In genomic region chr4:88854481-88854880, GRCh38 we compare ENCODE assay signal across 18 cellular contexts.
DNase-seq lines count a peak whose midpoint lies in the region; ATAC-seq and TF ChIP-seq lines count a peak whose summit lies in the region.
"Had no signal": no experiment of that assay in that cellular context is flagged by ENCODE, and none has a peak within 500 bp of the region (broad histone marks: within the 10 kb centered on the region; RNA-seq: fewer than 3 reads in every experiment).

No MANE protein-coding gene starts in this region.

- H3K18ac ChIP-seq in neuronal stem cell (ENCODE audit: low read length): no peak overlapping the region

- H3K27me3 ChIP-seq in smooth muscle cell (ENCODE audit: low read depth) (no peaks in the 10 kb centered on the region), neuronal stem cell (ENCODE audit: control insufficient read depth in 3 of 3, insufficient read depth in 3 of 3, low read depth in 1 of 3, low read length in 3 of 3) (no peaks in the 10 kb centered on the region)
- H3K27me3 ChIP-seq: BLaER1 treated with 17β-estradiol and CSF1 and Interleukin-3, amounts not matched to agents 10 nM and 100 nM had no signal

- WGBS in smooth muscle cell (ENCODE audit: low lambda C conversion rate): 78% methylated on average over 3 of the region's 3 CpGs
- no CpG with 5 or more reads among the region's 3 CpGs for WGBS in neuronal stem cell (ENCODE audit: extremely low coverage in 2 of 2, insufficient read length in 2 of 2, insufficient replicate concordance in 1 of 2), 2 donors

- no peak overlapping the region for H3K9ac ChIP-seq in smooth muscle cell (ENCODE audit: low read depth)
- no peak overlapping the region for H3K9ac ChIP-seq in neuronal stem cell (ENCODE audit: low read depth, low read length, poor library complexity)
- H3K9ac ChIP-seq: BLaER1 treated with 17β-estradiol and CSF1 and Interleukin-3, amounts not matched to agents 10 nM and 100 nM had no signal

- H2AFZ ChIP-seq in smooth muscle cell (ENCODE audit: low read depth) (no peak overlapping the region), neuronal stem cell (ENCODE audit: low read length) (no peak overlapping the region)
- H2AFZ ChIP-seq: GM23338 had no signal

- H3K4ac ChIP-seq in neuronal stem cell (ENCODE audit: low read length): no peak overlapping the region

- H4K91ac ChIP-seq in neuronal stem cell (ENCODE audit: low read depth, low read length, poor library complexity): no peak overlapping the region

- no peak overlapping the region for H2BK12ac ChIP-seq in neuronal stem cell (ENCODE audit: low read length)

- no peak overlapping the region for H2AK5ac ChIP-seq in neuronal stem cell (ENCODE audit: low read depth, low read length)

- H2BK5ac ChIP-seq in neuronal stem cell (ENCODE audit: low read length): no peak overlapping the region

- H3K4me2 ChIP-seq in smooth muscle cell (no peak overlapping the region), neuronal stem cell (ENCODE audit: insufficient read depth, low read length, poor library complexity, severe bottlenecking) (no peak overlapping the region)
- H3K4me2 ChIP-seq: BLaER1 treated with 17β-estradiol and CSF1 and Interleukin-3, amounts not matched to agents 10 nM and 100 nM; GM23338 had no signal

- H3K27ac ChIP-seq in C4-2B (peak overlapping the region; percentile 53), smooth muscle cell (ENCODE audit: low read depth) (peak overlapping the region; percentile 0), neuronal stem cell (replicated peaks; ENCODE audit: low read length) (no peak overlapping the region)

- H3K9me3 ChIP-seq in smooth muscle cell (replicated peaks; ENCODE audit: low read depth) (no peaks in the 10 kb centered on the region), neuronal stem cell (replicated peaks in 1 of 2; ENCODE audit: control insufficient read depth in 2 of 2, insufficient read depth in 1 of 2, low read depth in 1 of 2, low read length in 2 of 2) (no peaks in the 10 kb centered on the region)
- H3K9me3 ChIP-seq: BLaER1 treated with 17β-estradiol and CSF1 and Interleukin-3, amounts not matched to agents 10 nM and 100 nM had no signal

- H3K14ac ChIP-seq in neuronal stem cell (ENCODE audit: low read length): no peak overlapping the region

- DNase-seq in M059J (ENCODE audit: low read depth) (peak; percentile 8), fibroblast of villous mesenchyme (ENCODE audit: low read depth) (peak; percentile 29), smooth muscle cell (lab: John Stamatoyannopoulos, UW; ENCODE audit: unreplicated experiment) (no peak), neuronal stem cell (ENCODE audit: low spot score) (no peak), NCI-H1092 (lab: John Stamatoyannopoulos, UW) (no peak)
- DNase-seq: CD4-positive, CD25-positive, alpha-beta regulatory T cell; CD8-positive, alpha-beta memory T cell; COR-L47; DMS 273 treated with DMSO at 0.1 percent for 48 hours; DMS53; DND-41; GDM1; HCEC 1CT; IMR-90 had no signal

- no peaks in the 10 kb centered on the region for H3K79me2 ChIP-seq in smooth muscle cell (ENCODE audit: low read depth)

- no peaks in the 10 kb centered on the region for H3F3A ChIP-seq in smooth muscle cell (ENCODE audit: low read depth)

- TF ChIP-seq CTCF in C4-2B (conservative IDR thresholded peaks at IDR 0.05) (no peak), fibroblast of villous mesenchyme (IDR thresholded peaks at IDR 0.05; ENCODE audit: insufficient read depth, low read depth, low read length) (no peak), smooth muscle cell (IDR thresholded peaks at IDR 0.05; ENCODE audit: borderline replicate concordance, insufficient read depth, poor library complexity, severe bottlenecking) (no peak)

- no peaks in the 10 kb centered on the region for H3K79me1 ChIP-seq in neuronal stem cell (ENCODE audit: low read depth, low read length)

- no peak overlapping the region for H2BK15ac ChIP-seq in neuronal stem cell (ENCODE audit: low read length)

- H2BK120ac ChIP-seq in neuronal stem cell (ENCODE audit: low read depth, low read length): no peak overlapping the region

- H3K36me3 ChIP-seq in smooth muscle cell (ENCODE audit: low read depth) (no peaks in the 10 kb centered on the region), neuronal stem cell (replicated peaks in 1 of 2; ENCODE audit: control insufficient read depth in 2 of 2, insufficient read depth in 2 of 2, low read length in 2 of 2) (peaks cover 4% of the 10 kb centered on the region in 2 donors)
- H3K36me3 ChIP-seq: BLaER1 treated with 17β-estradiol and CSF1 and Interleukin-3, amounts not matched to agents 10 nM and 100 nM had no signal

- ATAC-seq in HG02852 (IDR thresholded peaks at IDR 0.05; ENCODE audit: unreplicated experiment): no peak
- ATAC-seq: GM23338 had no signal

- H3K4me3 ChIP-seq in fibroblast of villous mesenchyme (ENCODE audit: low read depth, low read length) (no peak overlapping the region), smooth muscle cell (no peak overlapping the region), neuronal stem cell (ENCODE audit: low read length in 2 of 2) (no peak overlapping the region)
- H3K4me3 ChIP-seq: BLaER1 treated with 17β-estradiol and CSF1 and Interleukin-3, amounts not matched to agents 10 nM and 100 nM; GM23338 had no signal

- H3K4me1 ChIP-seq in smooth muscle cell (ENCODE audit: low read depth): no peaks in the 10 kb centered on the region
- peaks cover 0 to 2% of the 10 kb centered on the region in 2 donors for H3K4me1 ChIP-seq in neuronal stem cell (ENCODE audit: control insufficient read depth in 2 of 2, insufficient read depth in 1 of 2, low read depth in 1 of 2, low read length in 2 of 2)

- no peak overlapping the region for H4K8ac ChIP-seq in neuronal stem cell (ENCODE audit: low read depth, low read length)

- no peaks in the 10 kb centered on the region for H4K20me1 ChIP-seq in smooth muscle cell (ENCODE audit: low read depth)
- H4K20me1 ChIP-seq: BLaER1 treated with 17β-estradiol and CSF1 and Interleukin-3, amounts not matched to agents 10 nM and 100 nM had no signal

- no peak overlapping the region for H3K23ac ChIP-seq in neuronal stem cell (ENCODE audit: low read depth, low read length, poor library complexity)

Comparison
In these comparisons a context has a peak if more than half of its experiments do, and no peak if none do; other contexts are left out.
1. DNase-seq: peak in M059J (single experiment) and fibroblast of villous mesenchyme (single experiment); none in smooth muscle cell (single experiment), neuronal stem cell (single experiment) and NCI-H1092 (single experiment).